In genomic region chr1:46166521-46167462, GRCh38 we compare ENCODE assay signal across 8 cellular contexts. TPM values are rescaled to one million over a fixed set of nuclear protein-coding genes. Genes with fewer than 3 reads are reported as not detected.
DNase-seq lines count a peak whose midpoint lies in the region; ATAC-seq, FAIRE-seq and TF ChIP-seq lines count a peak whose summit lies in the region.

No MANE protein-coding gene starts in this region.

- peak; percentile 29 for TF ChIP-seq EP300 in esophagus muscularis mucosa (IDR thresholded peaks at IDR 0.05)

- TF ChIP-seq CTCF in esophagus muscularis mucosa (IDR thresholded peaks at IDR 0.05) (no peak), pancreas (IDR thresholded peaks at IDR 0.05) (no peak)

- FAIRE-seq in pancreas (lab: Jason Lieb, UNC), result no peak

- H3K4me3 ChIP-seq in esophagus muscularis mucosa, result peak overlapping the region; percentile 53 to 61 (median 55)
- peak overlapping the region in 2 of 4 donors; percentile 19 to 45 for H3K4me3 ChIP-seq in pancreas

- H3K27me3 ChIP-seq in esophagus muscularis mucosa, result no peaks in the 10 kb centered on the region
- H3K27me3 ChIP-seq in pancreas, result no peaks in the 10 kb centered on the region

- intact Hi-C loops in esophagus muscularis mucosa (cut with DNase I) (no loop called here), pancreas (cut with DNase I) (no loop called here)

- H3K4me1 ChIP-seq in esophagus muscularis mucosa (peaks cover 24 to 54% (median 30%) of the 10 kb centered on the region in 4 donors), pancreas (peaks cover 0 to 7% (median under 1%) of the 10 kb centered on the region in 3 donors)

- peak; percentile 13 to 22 for DNase-seq in NOMO-1 (lab: John Stamatoyannopoulos, UW; ENCODE audit: unreplicated experiment in 2 of 2)
- no peak for DNase-seq in NOMO-1 treated with dmso at 0.1 percent for 144 hours (lab: John Stamatoyannopoulos, UW; ENCODE audit: unreplicated experiment)
- peak; percentile 70 for DNase-seq in activated CD8-positive, alpha-beta memory T cell treated with anti-CD3 and anti-CD28 coated beads, Interleukin-2, amount 50 U/mL, for 48 hours
- no peak for DNase-seq in esophagus muscularis mucosa (ENCODE audit: extremely low spot score)
- no peak for DNase-seq in pancreas
- no peak for DNase-seq in hippocampal formation (lab: John Stamatoyannopoulos, UW)

- H3K27ac ChIP-seq in esophagus muscularis mucosa (replicated peaks in 1 of 4) (peak overlapping the region; percentile 63 to 79 (median 71)), pancreas (peak overlapping the region in 2 of 4 donors; percentile 7 to 22)

- ATAC-seq in pancreas, result peak in 3 of 4 donors; percentile 35 to 51 (median 38)
- no peak for ATAC-seq in HG03159 (IDR thresholded peaks at IDR 0.05; ENCODE audit: unreplicated experiment)
- ATAC-seq in HG03565 (IDR thresholded peaks at IDR 0.05; ENCODE audit: unreplicated experiment), result no peak

- 21% methylated on average over 30 of the region's 47 CpGs for WGBS in esophagus muscularis mucosa
- 12 to 18% methylated on average over 47 of the region's 47 CpGs for WGBS in pancreas, 2 donors

- TF ChIP-seq POLR2A in esophagus muscularis mucosa (IDR thresholded peaks at IDR 0.05; ENCODE audit: low read depth), result no peak

- H3K9me3 ChIP-seq in esophagus muscularis mucosa (no peaks in the 10 kb centered on the region), pancreas (no peaks in the 10 kb centered on the region)

- H3K36me3 ChIP-seq in esophagus muscularis mucosa, result no peaks in the 10 kb centered on the region
- no peaks in the 10 kb centered on the region for H3K36me3 ChIP-seq in pancreas

RNA-seq across cellular contexts. Expression of gene TSPAN1, which starts 8.1 kb away (rescaled TPM):
- total RNA-seq in esophagus muscularis mucosa (1 to 10 TPM in 3 of 4 donors, under 1 TPM in 1; 0.83 to 1.6 (median 1.5) TPM), pancreas (1 to 10 TPM; 2.1 to 10.0 (median 6.4) TPM)
- 10 to 100 TPM in 1 of 2 donors, 1 to 10 TPM in 1; 4.1 to 12.4 TPM for polyA plus RNA-seq in pancreas

RNA-seq across cellular contexts. Expression of gene P3R3URF, which starts 9.5 kb away (rescaled TPM):
- total RNA-seq in esophagus muscularis mucosa (not detected), pancreas (not detected)
- not detected for polyA plus RNA-seq in pancreas

RNA-seq across cellular contexts. Expression of gene POMGNT1, which starts 31.4 kb away (rescaled TPM):
- total RNA-seq in esophagus muscularis mucosa (10 to 100 TPM; 31.6 to 47.2 (median 36.9) TPM), pancreas (10 to 100 TPM; 23.5 to 40.6 (median 32.9) TPM)
- 10 to 100 TPM; 40.9 to 59.2 TPM for polyA plus RNA-seq in pancreas

RNA-seq across cellular contexts. Expression of gene PIK3R3, which starts 34.4 kb away (rescaled TPM):
- total RNA-seq in esophagus muscularis mucosa (10 to 100 TPM; 13.7 to 34.3 (median 21.4) TPM), pancreas (1 to 10 TPM; 1.2 to 4.9 (median 4.1) TPM)
- 1 to 10 TPM; 1.7 to 4.5 TPM for polyA plus RNA-seq in pancreas

RNA-seq across cellular contexts. Expression of gene LURAP1, which starts 36.3 kb away (rescaled TPM):
- total RNA-seq in esophagus muscularis mucosa (10 to 100 TPM in 3 of 4 donors, 1 to 10 TPM in 1; 3.5 to 13.0 (median 11.4) TPM), pancreas (under 1 TPM; 0.09 to 0.56 (median 0.20) TPM)
- polyA plus RNA-seq in pancreas, result under 1 TPM; 0.40 to 0.68 TPM

Comparison
In these comparisons a context has a peak if more than half of its experiments do, and no peak if none do; other contexts are left out.
1. DNase-seq: peak in NOMO-1 (2 of 2) and activated CD8-positive, alpha-beta memory T cell treated with anti-CD3 and anti-CD28 coated beads, Interleukin-2, amount 50 U/mL, for 48 hours (single experiment); none in NOMO-1 treated with dmso at 0.1 percent for 144 hours (single experiment), esophagus muscularis mucosa (single experiment), pancreas (0 of 6) and hippocampal formation (0 of 2).
2. ATAC-seq: peak in pancreas (3 of 4); none in HG03159 (single experiment) and HG03565 (single experiment).